ENCODE assay signal across 11 cellular contexts in the genomic region with DNA sequence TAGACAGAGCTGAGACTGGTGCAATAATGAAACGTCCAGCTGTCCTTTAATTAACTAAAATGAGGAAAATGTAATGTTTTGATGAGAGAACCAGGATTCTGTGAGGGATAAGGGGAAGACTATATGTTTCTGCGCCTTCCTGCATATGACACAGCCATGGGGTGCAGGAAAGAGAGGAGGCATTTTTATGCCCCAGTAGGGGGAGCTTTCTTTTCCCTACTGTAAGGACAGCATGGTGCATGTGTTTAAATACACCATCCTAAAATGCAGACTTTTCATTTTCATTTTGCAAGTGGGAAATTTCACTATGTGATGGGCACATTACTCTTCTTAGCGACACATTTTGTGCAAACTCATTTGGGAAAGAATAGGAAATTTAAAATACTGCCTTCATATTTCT.
A peak's percentile ranks its signal among the peaks of the same experiment; 100 is the strongest.
DNase-seq lines count a peak whose midpoint lies in the region; ATAC-seq and TF ChIP-seq lines count a peak whose summit lies in the region.
"Had no signal": no experiment of that assay in that cellular context is flagged by ENCODE, and none has a peak within 500 bp of the region (broad histone marks: within the 10 kb centered on the region; RNA-seq: fewer than 3 reads in every experiment).

No MANE protein-coding gene starts in this region.

- ATAC-seq in HG03469 (IDR thresholded peaks at IDR 0.05; ENCODE audit: unreplicated experiment), result no peak
- ATAC-seq in HG02588 (IDR thresholded peaks at IDR 0.05; ENCODE audit: unreplicated experiment), result no peak

- DNase-seq in DMS53 (lab: John Stamatoyannopoulos, UW), result peak; percentile 16
- DNase-seq in HT-29 (ENCODE audit: low spot score), result peak; percentile 7
- peak; percentile 7 for DNase-seq in kidney tubule cell (ENCODE audit: low spot score)
- DNase-seq in SK-N-DZ (ENCODE audit: low spot score), result no peak
- no peak for DNase-seq in anterior cingulate cortex (lab: John Stamatoyannopoulos, UW)

- H3K4me3 ChIP-seq in WI38 (ENCODE audit: low read depth, low read length), result no peak overlapping the region
- H3K4me3 ChIP-seq: SJSA1, skin epidermis, thoracic aorta had no signal

- TF ChIP-seq CTCF in WI38 (IDR thresholded peaks at IDR 0.05; ENCODE audit: low read depth, low read length), result peak; percentile 38; the same call in 1 of the 2 replicates

Comparison
In these comparisons a context has a peak if more than half of its experiments do, and no peak if none do; other contexts are left out.
1. DNase-seq: peak in DMS53 (single experiment), HT-29 (single experiment) and kidney tubule cell (single experiment); none in SK-N-DZ (single experiment) and anterior cingulate cortex (0 of 58).